ENCODE assay signal across 8 cellular contexts in the genomic region with DNA sequence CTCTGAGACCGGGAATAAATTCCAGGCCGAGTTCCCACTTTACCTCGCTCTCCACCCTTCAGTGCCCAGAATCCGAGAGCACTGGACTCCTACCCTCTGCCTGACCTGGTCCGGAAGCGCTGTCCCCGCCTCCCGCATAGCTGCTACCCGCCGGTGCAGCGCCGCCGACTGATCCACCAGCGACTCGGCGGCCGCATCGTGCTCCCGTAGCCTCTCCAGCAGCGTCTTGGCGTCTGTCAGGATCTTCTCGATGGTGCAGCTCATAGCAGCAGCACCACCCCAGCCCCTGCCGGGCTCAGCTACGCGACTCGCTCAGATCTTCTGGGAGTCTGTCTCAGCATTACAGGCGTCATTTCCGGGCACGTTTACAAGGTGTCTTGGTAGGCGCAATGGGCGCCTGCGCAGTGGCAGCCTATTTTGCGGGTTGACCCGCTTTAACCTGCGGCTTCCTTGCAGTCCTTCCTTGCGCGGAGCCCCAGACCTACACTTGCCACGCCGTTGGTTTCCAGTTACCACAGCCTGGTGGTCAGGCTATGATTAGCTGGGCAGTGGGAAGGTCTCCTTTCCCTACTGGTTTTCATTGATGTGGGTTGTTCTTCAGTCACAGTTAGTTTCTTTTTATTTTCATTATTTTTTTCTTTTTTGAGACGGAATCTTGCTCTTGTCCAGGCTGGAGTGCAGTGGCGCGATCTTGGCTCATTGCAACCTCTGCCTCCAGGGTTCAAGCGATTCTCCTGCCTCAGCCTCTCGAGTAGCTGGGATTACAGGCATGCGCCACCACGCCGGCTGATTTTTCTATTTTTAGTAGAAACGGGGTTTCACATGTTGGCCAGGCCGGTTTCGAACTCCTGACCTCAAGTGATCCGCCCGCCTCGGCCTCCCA. TPM values are rescaled to one million over a fixed set of nuclear protein-coding genes. Genes with fewer than 3 reads are reported as not detected.
DNase-seq lines count a peak whose midpoint lies in the region; ATAC-seq and TF ChIP-seq lines count a peak whose summit lies in the region.

A gene (minus strand): TSS at position 342 of the 883 bp plus-strand sequence. CDS start 78 bp downstream, at position 264.

- peak within 1 kb of the TSS; percentile 74 to 85 for H3K9ac ChIP-seq in colonic mucosa (ENCODE audit: low read depth in 2 of 2, low read length in 2 of 2)

- no peaks in the 10 kb centered on the region for H3K9me3 ChIP-seq in BE2C
- H3K9me3 ChIP-seq in colonic mucosa = no peaks in the 10 kb centered on the region

- H3K4me1 ChIP-seq in BE2C = no peaks in the 10 kb centered on the region
- no peaks in the 10 kb centered on the region for H3K4me1 ChIP-seq in colonic mucosa

- TF ChIP-seq CTCF in BE2C (IDR thresholded peaks at IDR 0.05; ENCODE audit: low read depth, low read length) = no peak
- no peak for TF ChIP-seq CTCF in colonic mucosa (IDR thresholded peaks at IDR 0.05)

- H3K27me3 ChIP-seq in BE2C (peaks cover 7% of the 10 kb centered on the region; the same call in 1 of the 2 replicates), colonic mucosa (no peaks in the 10 kb centered on the region), layer of hippocampus (ENCODE audit: control insufficient read depth, insufficient read depth, low read length) (no peaks in the 10 kb centered on the region)

- DNase-seq in BE2C (peak; percentile 92), GM19240 (ENCODE audit: insufficient read length, low spot score) (peak; percentile 73), NCI-H524 treated with DMSO at 0.1 percent for 48 hours (lab: John Stamatoyannopoulos, UW) (peak; percentile 74), colonic mucosa (peak; percentile 97)
- DNase-seq in activated CD4-positive, alpha-beta T cell treated with anti-CD3 and anti-CD28 coated beads for 48 hours = peak; percentile 96
- DNase-seq in stimulated activated CD4-positive, alpha-beta T cell treated with anti-CD3 and anti-CD28 coated beads, Interleukin-1b, Interleukin-23, amount 100 ng/mL, for 4 hours (ENCODE audit: low read depth in 2 of 2) = peak; percentile 85 to 86

- H3K4me3 ChIP-seq in BE2C (ENCODE audit: low read depth, low read length) (peak within 1 kb of the TSS; percentile 80), colonic mucosa (peak within 1 kb of the TSS; percentile 83)

- H3K36me3 ChIP-seq in BE2C (peaks cover 31% of the 10 kb centered on the region), colonic mucosa (no peaks in the 10 kb centered on the region)

- intact Hi-C loops in colonic mucosa (cut with DNase I) = loop anchor here (5.0 kb wide), 1 partner anchor 63 kb away; a partner anchor contains a TSS

- peak within 1 kb of the TSS; percentile 95 for H3K27ac ChIP-seq in colonic mucosa
- peak within 1 kb of the TSS; percentile 80 for H3K27ac ChIP-seq in layer of hippocampus (ENCODE audit: low read depth, low read length)

- peak; percentile 99 for ATAC-seq in HG03460 (IDR thresholded peaks at IDR 0.05; ENCODE audit: unreplicated experiment)

RNA-seq across cellular contexts. Expression of the gene that starts here (rescaled TPM):
- 67.1 TPM for polyA plus RNA-seq in BE2C (2012; ENCODE audit: insufficient read depth, insufficient read length, low read depth)
- 10 to 100 TPM; 41.6 to 42.1 TPM for total RNA-seq in colonic mucosa

Comparison
In these comparisons a context has a peak if more than half of its experiments do, and no peak if none do; other contexts are left out.
1. Peak in every context shown above with its lines: DNase-seq, ATAC-seq, H3K4me3 ChIP-seq and H3K27ac ChIP-seq.